ENCODE assay signal across 18 cellular contexts in the genomic region with DNA sequence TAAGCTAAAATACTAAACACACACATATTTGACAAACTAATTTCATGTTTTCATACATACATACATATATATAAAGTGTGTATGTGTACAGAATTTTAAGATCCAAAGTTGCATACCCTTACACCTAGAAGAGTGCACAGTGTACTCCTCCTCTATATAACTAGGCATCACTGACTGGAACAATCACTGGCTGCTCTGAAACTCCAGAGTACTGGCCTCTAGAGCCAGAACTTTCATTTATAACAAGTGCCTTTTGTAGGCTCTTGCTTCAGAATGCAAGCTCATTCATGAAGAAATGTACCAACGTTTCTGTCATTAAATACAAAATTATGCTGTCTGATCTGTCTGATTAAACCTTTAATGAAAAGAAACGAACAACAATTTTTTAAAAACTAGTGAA. TPM values are rescaled to one million over a fixed set of nuclear protein-coding genes. Genes with fewer than 3 reads are reported as not detected.
A peak's percentile ranks its signal among the peaks of the same experiment; 100 is the strongest.
DNase-seq lines count a peak whose midpoint lies in the region; ATAC-seq, FAIRE-seq and TF ChIP-seq lines count a peak whose summit lies in the region.
"Had no signal": no experiment of that assay in that cellular context is flagged by ENCODE, and none has a peak within 500 bp of the region (broad histone marks: within the 10 kb centered on the region; RNA-seq: fewer than 3 reads in every experiment).

No MANE protein-coding gene starts in this region.

- H3K79me2 ChIP-seq in smooth muscle cell (ENCODE audit: low read depth) = peaks cover 6% of the 10 kb centered on the region

- H3K4me1 ChIP-seq in cardiac muscle cell (ENCODE audit: low read depth) = peaks cover 43% of the 10 kb centered on the region
- no peaks in the 10 kb centered on the region for H3K4me1 ChIP-seq in smooth muscle cell (ENCODE audit: low read depth)
- H3K4me1 ChIP-seq: BLaER1 had no signal

- peak in 1 of 2 donors; percentile 23 for DNase-seq in cardiac muscle cell (ENCODE audit: low read depth in 1 of 2, low spot score in 1 of 2)
- no peak for DNase-seq in Right ventricle myocardium superior
- no peak for DNase-seq in frontal cortex (ENCODE audit: low spot score in 2 of 2)
- DNase-seq in mesothelial cell of epicardium (ENCODE audit: low spot score in 2 of 2, unreplicated experiment in 2 of 2) = no peak
- DNase-seq in smooth muscle cell (lab: John Stamatoyannopoulos, UW; ENCODE audit: unreplicated experiment) = no peak
- DNase-seq in activated gamma-delta T cell (lab: John Stamatoyannopoulos, UW) = no peak
- DNase-seq in activated effector memory CD4-positive, alpha-beta T cell treated with anti-CD3 and anti-CD28 coated beads, Interleukin-2, amount 50 U/mL, for 16 hours = no peak
- DNase-seq in H54 (ENCODE audit: insufficient read length, low spot score) = no peak
- DNase-seq: CD8-positive, alpha-beta T cell; H9; NCI-H1694 treated with DMSO at 0.1 percent for 48 hours; NCI-H226; NCI-H524 treated with DMSO at 0.1 percent for 48 hours had no signal

- H3K9me3 ChIP-seq in cardiac muscle cell (ENCODE audit: low read depth) (no peaks in the 10 kb centered on the region), smooth muscle cell (replicated peaks; ENCODE audit: low read depth) (no peaks in the 10 kb centered on the region)
- H3K9me3 ChIP-seq: BLaER1 had no signal

- H3K27ac ChIP-seq in cardiac muscle cell (peak overlapping the region; percentile 79), smooth muscle cell (ENCODE audit: low read depth) (peak overlapping the region; percentile 44)
- H3K27ac ChIP-seq: BLaER1, HL-60 had no signal

- H3K9ac ChIP-seq in smooth muscle cell (ENCODE audit: low read depth) = no peak overlapping the region
- H3K9ac ChIP-seq: BLaER1 had no signal

- H3K27me3 ChIP-seq in cardiac muscle cell (no peaks in the 10 kb centered on the region), smooth muscle cell (ENCODE audit: low read depth) (no peaks in the 10 kb centered on the region)
- H3K27me3 ChIP-seq: BLaER1 had no signal

- H2AFZ ChIP-seq in smooth muscle cell (ENCODE audit: low read depth) = no peak overlapping the region

- no peak for TF ChIP-seq POLR2A in H54 (IDR thresholded peaks at IDR 0.05; ENCODE audit: low read depth, low read length)

- H4K20me1 ChIP-seq in smooth muscle cell (ENCODE audit: low read depth) = peaks cover 79% of the 10 kb centered on the region

- H3K36me3 ChIP-seq in cardiac muscle cell = peaks cover 26% of the 10 kb centered on the region
- H3K36me3 ChIP-seq in smooth muscle cell (ENCODE audit: low read depth) = peaks cover 11% of the 10 kb centered on the region

- H3F3A ChIP-seq in smooth muscle cell (ENCODE audit: low read depth) = peaks cover 51% of the 10 kb centered on the region

- H3K4me1 Mint-ChIP-seq in mesothelial cell of epicardium = peaks cover 8% of the 10 kb centered on the region
- H3K4me1 Mint-ChIP-seq: H9 had no signal

- FAIRE-seq in frontal cortex (lab: Jason Lieb, UNC) = peak; percentile 10
- no peak for FAIRE-seq in H54 (lab: Jason Lieb, UNC)
- FAIRE-seq: A204.1, HTR-8/SVneo had no signal

- peak overlapping the region; percentile 88 for H3K27ac Mint-ChIP-seq in mesothelial cell of epicardium
- H3K27ac Mint-ChIP-seq: CD8-positive, alpha-beta T cell; H9 had no signal

- H3K36me3 Mint-ChIP-seq in mesothelial cell of epicardium = peaks cover 19% of the 10 kb centered on the region

- no peaks in the 10 kb centered on the region for H3K27me3 Mint-ChIP-seq in mesothelial cell of epicardium (ENCODE audit: low read depth)

- no peaks in the 10 kb centered on the region for H3K9me3 Mint-ChIP-seq in mesothelial cell of epicardium
- H3K9me3 Mint-ChIP-seq: CD8-positive, alpha-beta T cell; H9 had no signal

- H3K4me2 ChIP-seq in smooth muscle cell = no peak overlapping the region
- H3K4me2 ChIP-seq: BLaER1 had no signal

- H3K4me3 Mint-ChIP-seq in mesothelial cell of epicardium = no peak overlapping the region
- H3K4me3 Mint-ChIP-seq: CD8-positive, alpha-beta T cell; H9 had no signal

- 90% methylated on average over 2 of the region's 2 CpGs for WGBS in smooth muscle cell (ENCODE audit: low lambda C conversion rate)

- TF ChIP-seq CTCF in cardiac muscle cell (IDR thresholded peaks at IDR 0.05; ENCODE audit: low read depth, low read length) = no peak
- no peak for TF ChIP-seq CTCF in mesothelial cell of epicardium (IDR thresholded peaks at IDR 0.05; ENCODE audit: unreplicated experiment)
- no peak for TF ChIP-seq CTCF in smooth muscle cell (IDR thresholded peaks at IDR 0.05; ENCODE audit: borderline replicate concordance, insufficient read depth, poor library complexity, severe bottlenecking)

- no peak for ATAC-seq in Right ventricle myocardium superior (ENCODE audit: poor library complexity)
- ATAC-seq: CD8-positive, alpha-beta T cell; Panc1 had no signal

- intact Hi-C loops in Right ventricle myocardium superior (cut with DNase I) = no loop called here

- H3K4me3 ChIP-seq in cardiac muscle cell (no peak overlapping the region), smooth muscle cell (no peak overlapping the region)
- H3K4me3 ChIP-seq: BLaER1 had no signal

RNA-seq across cellular contexts. Expression of a gene that starts 4.0 kb away (rescaled TPM):
- total RNA-seq in cardiac muscle cell (1.2 and 3.1 TPM in 2 replicates), Right ventricle myocardium superior (1.0 TPM), frontal cortex (1.2 TPM), mesothelial cell of epicardium (1.9 to 2.6 TPM (median 1.9 TPM) in 3 replicates), smooth muscle cell (0.27 and 0.45 TPM in 2 replicates)
- polyA plus RNA-seq in cardiac muscle cell (1.5 and 3.6 TPM in 2 replicates), smooth muscle cell (0.55 and 3.2 TPM in 2 replicates)

RNA-seq across cellular contexts. Expression of a gene that starts 11.0 kb away (rescaled TPM):
- total RNA-seq in cardiac muscle cell (97.0 and 217 TPM in 2 replicates), Right ventricle myocardium superior (1,987 TPM), frontal cortex (75.8 TPM), mesothelial cell of epicardium (258 to 329 TPM (median 308 TPM) in 3 replicates), smooth muscle cell (137 and 162 TPM in 2 replicates)
- polyA plus RNA-seq in cardiac muscle cell (949 and 1,297 TPM in 2 replicates), smooth muscle cell (1,065 and 1,128 TPM in 2 replicates)

RNA-seq across cellular contexts. Expression of a gene that starts 11.2 kb away (rescaled TPM):
- total RNA-seq in cardiac muscle cell = 0.14 and 0.45 TPM in 2 replicates
- polyA plus RNA-seq in cardiac muscle cell = 1.8 TPM in 1 of 2 replicates, not detected in the other
- total RNA-seq in Right ventricle myocardium superior = 0.16 TPM
- total RNA-seq in frontal cortex = 1.2 TPM
- 0.93 to 1.2 TPM (median 0.98 TPM) in 3 replicates for total RNA-seq in mesothelial cell of epicardium
- 1.9 and 2.3 TPM in 2 replicates for total RNA-seq in smooth muscle cell
- 0.46 and 0.66 TPM in 2 replicates for polyA plus RNA-seq in smooth muscle cell

RNA-seq across cellular contexts. Expression of a gene that starts 47.0 kb away (rescaled TPM):
- total RNA-seq in cardiac muscle cell = 8.1 and 9.8 TPM in 2 replicates
- polyA plus RNA-seq in cardiac muscle cell = 13.3 TPM in 2 replicates
- 3.6 TPM for total RNA-seq in Right ventricle myocardium superior
- total RNA-seq in frontal cortex = 0.82 TPM
- 8.6 to 12.2 TPM (median 8.6 TPM) in 3 replicates for total RNA-seq in mesothelial cell of epicardium
- 3.0 and 12.0 TPM in 2 replicates for total RNA-seq in smooth muscle cell
- polyA plus RNA-seq in smooth muscle cell = 5.9 and 10.2 TPM in 2 replicates
